ENCODE assay signal across 15 cellular contexts in genomic region chr13:73235385-73235784, GRCh38.
DNase-seq lines count a peak whose midpoint lies in the region; ATAC-seq, FAIRE-seq and TF ChIP-seq lines count a peak whose summit lies in the region.
"Had no signal": no experiment of that assay in that cellular context is flagged by ENCODE, and none has a peak within 500 bp of the region (broad histone marks: within the 10 kb centered on the region; RNA-seq: fewer than 3 reads in every experiment).

No MANE protein-coding gene starts in this region.

- no peak for TF ChIP-seq POLR2A in GM12891 (IDR thresholded peaks at IDR 0.05; ENCODE audit: low read depth, low read length)

- no peak overlapping the region for H3K9ac ChIP-seq in skeletal muscle satellite cell (ENCODE audit: low read depth, low read length)
- H3K9ac ChIP-seq: BLaER1 had no signal

- TF ChIP-seq CTCF in brain (conservative IDR thresholded peaks at IDR 0.05): no peak

- no peak overlapping the region for H3K4me3 ChIP-seq in skeletal muscle satellite cell (ENCODE audit: low read length)
- H3K4me3 ChIP-seq: BLaER1, HAP-1 had no signal

- no peaks in the 10 kb centered on the region for H3K9me3 ChIP-seq in skeletal muscle satellite cell (replicated peaks; ENCODE audit: low read length)
- H3K9me3 ChIP-seq: HAP-1 had no signal

- H3K4me2 ChIP-seq in skeletal muscle satellite cell (ENCODE audit: low read length): peak overlapping the region; percentile 58
- H3K4me2 ChIP-seq: BLaER1 had no signal

- H3K27me3 ChIP-seq in skeletal muscle satellite cell (ENCODE audit: control insufficient read depth, insufficient read depth, low read length): no peaks in the 10 kb centered on the region
- H3K27me3 ChIP-seq: BLaER1 had no signal

- H3K36me3 Mint-ChIP-seq in brain: no peaks in the 10 kb centered on the region
- H3K36me3 Mint-ChIP-seq: CD8-positive, alpha-beta memory T cell had no signal

- peak; percentile 60 for DNase-seq in GM04503 (ENCODE audit: low read depth)
- peak; percentile 72 for DNase-seq in RPMI7951 (ENCODE audit: low read depth)
- no peak for DNase-seq in activated CD8-positive, alpha-beta memory T cell treated with anti-CD3 and anti-CD28 coated beads, Interleukin-2, amount 50 U/mL, for 4 hours
- no peak for DNase-seq in GM12891 (ENCODE audit: insufficient read length, low spot score)
- DNase-seq: CD8-positive, alpha-beta memory T cell; KG1; NCI-H1417 treated with DMSO at 0.1 percent for 48 hours; NCI-H2029; NCI-H2171 treated with DMSO at 0.1 percent for 48 hours; NCI-H524 had no signal

- peaks cover 11% of the 10 kb centered on the region for H3K4me1 Mint-ChIP-seq in brain

- H3K36me3 ChIP-seq in skeletal muscle satellite cell (ENCODE audit: insufficient read depth, low read length): no peaks in the 10 kb centered on the region
- H3K36me3 ChIP-seq: BLaER1, HAP-1 had no signal

- peak overlapping the region in 3 of 5 experiments; percentile 16 to 63 (median 35) for H3K27ac Mint-ChIP-seq in brain
- H3K27ac Mint-ChIP-seq: CD8-positive, alpha-beta memory T cell had no signal

- no peaks in the 10 kb centered on the region for H3K9me3 Mint-ChIP-seq in brain

- H3K4me3 Mint-ChIP-seq in brain: peak overlapping the region in 1 of 5 experiments; percentile 37
- H3K4me3 Mint-ChIP-seq: CD8-positive, alpha-beta memory T cell had no signal

- no peak for ATAC-seq in GM19023 (IDR thresholded peaks at IDR 0.05; ENCODE audit: unreplicated experiment)

- no peak for FAIRE-seq in GM12891 (lab: Jason Lieb, UNC)

- no peaks in the 10 kb centered on the region for H3K27me3 Mint-ChIP-seq in brain
- H3K27me3 Mint-ChIP-seq: CD8-positive, alpha-beta memory T cell had no signal

- peaks cover 13% of the 10 kb centered on the region for H3K4me1 ChIP-seq in skeletal muscle satellite cell (ENCODE audit: control insufficient read depth, insufficient read depth, low read length)
- H3K4me1 ChIP-seq: HAP-1 had no signal

TF ChIP-seq in GM12891, 5 proteins besides CTCF, POLR2A, EP300 and RAD21:
- TF ChIP-seq POLR2AphosphoS5 (IDR thresholded peaks at IDR 0.05; ENCODE audit: low read depth, low read length) (no peak), POU2F2 (IDR thresholded peaks at IDR 0.05; ENCODE audit: low read depth, low read length) (no peak), TAF1 (IDR thresholded peaks at IDR 0.05; ENCODE audit: low read depth, low read length) (no peak), PAX5 (IDR thresholded peaks at IDR 0.05; ENCODE audit: insufficient read depth, low read length, severe bottlenecking) (no peak), SPI1 (IDR thresholded peaks at IDR 0.05; ENCODE audit: low read depth, low read length) (no peak)

Comparison
In these comparisons a context has a peak if more than half of its experiments do, and no peak if none do; other contexts are left out.
1. DNase-seq: peak in GM04503 (single experiment) and RPMI7951 (single experiment); none in activated CD8-positive, alpha-beta memory T cell treated with anti-CD3 and anti-CD28 coated beads, Interleukin-2, amount 50 U/mL, for 4 hours (single experiment) and GM12891 (single experiment).